Comparison of ENCODE assay signal across 10 cellular contexts in genomic region chr17:74892974-74893911, GRCh38. TPM values are rescaled to one million over a fixed set of nuclear protein-coding genes. Genes with fewer than 3 reads are reported as not detected.
DNase-seq lines count a peak whose midpoint lies in the region; ATAC-seq and TF ChIP-seq lines count a peak whose summit lies in the region.
"Had no signal": no experiment of that assay in that cellular context is flagged by ENCODE, and none has a peak within 500 bp of the region (broad histone marks: within the 10 kb centered on the region; RNA-seq: fewer than 3 reads in every experiment).

A gene with protein sequence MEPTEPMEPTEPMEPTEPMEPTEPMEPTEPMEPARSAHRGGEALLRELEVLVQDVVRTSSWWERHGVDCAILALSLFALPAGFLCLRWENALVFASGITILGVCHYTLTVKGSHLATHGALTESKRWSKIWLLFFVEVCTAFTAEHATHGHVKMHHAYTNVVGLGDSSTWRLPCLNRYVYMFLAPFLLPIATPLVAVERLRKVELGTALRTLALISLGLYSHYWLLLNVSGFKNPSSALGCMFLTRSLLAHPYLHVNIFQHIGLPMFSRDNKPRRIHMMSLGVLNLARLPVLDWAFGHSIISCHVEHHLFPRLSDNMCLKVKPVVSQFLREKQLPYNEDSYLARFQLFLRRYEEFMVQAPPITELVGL (minus strand): TSS chr17:74893633. CDS start chr17:74893595, 38 bp downstream.

- DNase-seq in activated CD8-positive, alpha-beta memory T cell treated with anti-CD3 and anti-CD28 coated beads, Interleukin-2, amount 10 ng/mL, durations not matched to agents 7 days and 5 days = no peak
- DNase-seq in activated CD8-positive, alpha-beta memory T cell treated with anti-CD3 and anti-CD28 coated beads, Interleukin-2, amount 50 U/mL, for 48 hours = no peak
- DNase-seq in chondrocyte (ENCODE audit: low spot score) = no peak
- no peak for DNase-seq in left lung
- DNase-seq in suprapubic skin (ENCODE audit: low spot score in 2 of 2) = no peak
- DNase-seq in glomerular visceral epithelial cell (ENCODE audit: extremely low spot score) = no peak
- no peak for DNase-seq in NK-92 (lab: John Stamatoyannopoulos, UW; ENCODE audit: unreplicated experiment)
- no peak for DNase-seq in COR-L47 (lab: John Stamatoyannopoulos, UW)
- DNase-seq: activated CD8-positive, alpha-beta memory T cell treated with anti-CD3 and anti-CD28 coated beads for 24 hours had no signal

- 12% methylated on average over 19 of the region's 86 CpGs for WGBS in suprapubic skin

- CTCF ChIA-PET in activated CD8-positive, alpha-beta memory T cell treated with anti-CD3 and anti-CD28 coated beads, Interleukin-2, amount 10 ng/mL, durations not matched to agents 7 days and 5 days (lab: Charles Lee) = no interaction called here

- intact Hi-C loops in left lung (cut with DNase I) = no loop called here

- H3K27ac Mint-ChIP-seq in activated CD8-positive, alpha-beta memory T cell treated with anti-CD3 and anti-CD28 coated beads, Interleukin-2, amount 10 ng/mL, durations not matched to agents 7 days and 5 days = no peak within 1 kb of the TSS
- H3K27ac Mint-ChIP-seq in chondrocyte (ENCODE audit: unreplicated experiment) = no peak within 1 kb of the TSS

- H3K9me3 Mint-ChIP-seq in activated CD8-positive, alpha-beta memory T cell treated with anti-CD3 and anti-CD28 coated beads, Interleukin-2, amount 10 ng/mL, durations not matched to agents 7 days and 5 days (ENCODE audit: low read depth) = no peaks in the 10 kb centered on the region
- H3K9me3 Mint-ChIP-seq in chondrocyte (ENCODE audit: low read depth) = no peaks in the 10 kb centered on the region

- TF ChIP-seq CTCF in chondrocyte (IDR thresholded peaks at IDR 0.05) (no peak), left lung (IDR thresholded peaks at IDR 0.05) (no peak), suprapubic skin (IDR thresholded peaks at IDR 0.05) (no peak)

- no peak within 1 kb of the TSS for H3K4me3 Mint-ChIP-seq in activated CD8-positive, alpha-beta memory T cell treated with anti-CD3 and anti-CD28 coated beads, Interleukin-2, amount 10 ng/mL, durations not matched to agents 7 days and 5 days
- H3K4me3 Mint-ChIP-seq in chondrocyte (ENCODE audit: unreplicated experiment) = peak within 1 kb of the TSS; percentile 55

- no peak for TF ChIP-seq EP300 in suprapubic skin (IDR thresholded peaks at IDR 0.05)

- TF ChIP-seq POLR2A in suprapubic skin (IDR thresholded peaks at IDR 0.05) = no peak

- ATAC-seq in activated CD8-positive, alpha-beta memory T cell treated with anti-CD3 and anti-CD28 coated beads, Interleukin-2, amount 10 ng/mL, durations not matched to agents 7 days and 5 days = peak; percentile 47
- ATAC-seq in left lung = peak; percentile 43

- H3K4me3 ChIP-seq in left lung (peak within 1 kb of the TSS in 1 of 2 donors; percentile 4), suprapubic skin (peak within 1 kb of the TSS; percentile 54)

- peaks cover 59% of the 10 kb centered on the region for H3K27me3 Mint-ChIP-seq in activated CD8-positive, alpha-beta memory T cell treated with anti-CD3 and anti-CD28 coated beads, Interleukin-2, amount 10 ng/mL, durations not matched to agents 7 days and 5 days
- H3K27me3 Mint-ChIP-seq in chondrocyte (ENCODE audit: low read depth) = peaks cover 59% of the 10 kb centered on the region

- peaks cover 0 to 17% of the 10 kb centered on the region in 2 donors for H3K4me1 ChIP-seq in left lung
- H3K4me1 ChIP-seq in suprapubic skin = peaks cover 15% of the 10 kb centered on the region

- no peaks in the 10 kb centered on the region for H3K36me3 Mint-ChIP-seq in activated CD8-positive, alpha-beta memory T cell treated with anti-CD3 and anti-CD28 coated beads, Interleukin-2, amount 10 ng/mL, durations not matched to agents 7 days and 5 days
- H3K36me3 Mint-ChIP-seq in chondrocyte (ENCODE audit: low read depth) = no peaks in the 10 kb centered on the region

- H3K27ac ChIP-seq in left lung (no peak within 1 kb of the TSS), suprapubic skin (no peak within 1 kb of the TSS)
- H3K27ac ChIP-seq: epithelial cell of prostate had no signal

- H3K9me3 ChIP-seq in left lung = no peaks in the 10 kb centered on the region
- H3K9me3 ChIP-seq in suprapubic skin = no peaks in the 10 kb centered on the region

- H3K36me3 ChIP-seq in left lung (no peaks in the 10 kb centered on the region), suprapubic skin (no peaks in the 10 kb centered on the region)

- H3K27me3 ChIP-seq in left lung = peaks cover 39 to 83% of the 10 kb centered on the region in 2 donors
- peaks cover 46% of the 10 kb centered on the region for H3K27me3 ChIP-seq in suprapubic skin

- peaks cover 1% of the 10 kb centered on the region for H3K4me1 Mint-ChIP-seq in activated CD8-positive, alpha-beta memory T cell treated with anti-CD3 and anti-CD28 coated beads, Interleukin-2, amount 10 ng/mL, durations not matched to agents 7 days and 5 days
- H3K4me1 Mint-ChIP-seq in chondrocyte (ENCODE audit: low read depth) = peaks cover 3% of the 10 kb centered on the region

RNA-seq across cellular contexts. Expression of the gene that starts here (rescaled TPM):
- not detected for total RNA-seq in activated CD8-positive, alpha-beta memory T cell treated with anti-CD3 and anti-CD28 coated beads, Interleukin-2, amount 10 ng/mL, durations not matched to agents 7 days and 5 days
- not detected in 3 replicates for total RNA-seq in chondrocyte
- total RNA-seq in left lung = not detected
- 10 to 100 TPM in 2 of 4 donors, 1 to 10 TPM in 2; 4.9 to 11.6 (median 8.1) TPM for total RNA-seq in suprapubic skin

Comparison
In these comparisons a context has a peak if more than half of its experiments do, and no peak if none do; other contexts are left out.
1. Peak in ATAC-seq in activated CD8-positive, alpha-beta memory T cell treated with anti-CD3 and anti-CD28 coated beads, Interleukin-2, amount 10 ng/mL, durations not matched to agents 7 days and 5 days; RNA of the gene not detected or under 1 TPM.
2. Peak in ATAC-seq in left lung; RNA of the gene not detected or under 1 TPM.